ENCODE assay signal across 2 cellular contexts in the genomic region with DNA sequence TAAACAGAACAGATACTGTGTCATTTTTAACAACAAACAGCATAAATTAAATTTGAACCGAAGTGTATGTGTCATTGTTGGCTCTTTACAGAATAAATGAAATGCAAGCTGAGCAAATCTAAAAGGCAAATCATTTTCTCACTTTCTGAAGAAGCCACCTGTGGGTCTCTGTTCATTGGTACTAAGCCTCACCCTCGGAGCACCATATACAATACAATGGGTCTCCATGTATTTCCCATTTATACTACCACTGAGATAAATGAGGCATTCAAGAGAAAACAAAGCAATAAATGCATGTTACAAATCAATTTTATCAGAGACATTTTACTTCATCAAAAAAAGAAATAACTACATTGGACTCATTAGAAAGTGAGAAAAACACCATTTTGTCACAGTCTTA.
TF ChIP-seq lines count a peak whose summit lies in the region.

No MANE protein-coding gene starts in this region.

TF ChIP-seq in SK-N-SH, 30 proteins besides CTCF, POLR2A, EP300 and RAD21 (continued from another document):
- TF ChIP-seq, protein P1, sequence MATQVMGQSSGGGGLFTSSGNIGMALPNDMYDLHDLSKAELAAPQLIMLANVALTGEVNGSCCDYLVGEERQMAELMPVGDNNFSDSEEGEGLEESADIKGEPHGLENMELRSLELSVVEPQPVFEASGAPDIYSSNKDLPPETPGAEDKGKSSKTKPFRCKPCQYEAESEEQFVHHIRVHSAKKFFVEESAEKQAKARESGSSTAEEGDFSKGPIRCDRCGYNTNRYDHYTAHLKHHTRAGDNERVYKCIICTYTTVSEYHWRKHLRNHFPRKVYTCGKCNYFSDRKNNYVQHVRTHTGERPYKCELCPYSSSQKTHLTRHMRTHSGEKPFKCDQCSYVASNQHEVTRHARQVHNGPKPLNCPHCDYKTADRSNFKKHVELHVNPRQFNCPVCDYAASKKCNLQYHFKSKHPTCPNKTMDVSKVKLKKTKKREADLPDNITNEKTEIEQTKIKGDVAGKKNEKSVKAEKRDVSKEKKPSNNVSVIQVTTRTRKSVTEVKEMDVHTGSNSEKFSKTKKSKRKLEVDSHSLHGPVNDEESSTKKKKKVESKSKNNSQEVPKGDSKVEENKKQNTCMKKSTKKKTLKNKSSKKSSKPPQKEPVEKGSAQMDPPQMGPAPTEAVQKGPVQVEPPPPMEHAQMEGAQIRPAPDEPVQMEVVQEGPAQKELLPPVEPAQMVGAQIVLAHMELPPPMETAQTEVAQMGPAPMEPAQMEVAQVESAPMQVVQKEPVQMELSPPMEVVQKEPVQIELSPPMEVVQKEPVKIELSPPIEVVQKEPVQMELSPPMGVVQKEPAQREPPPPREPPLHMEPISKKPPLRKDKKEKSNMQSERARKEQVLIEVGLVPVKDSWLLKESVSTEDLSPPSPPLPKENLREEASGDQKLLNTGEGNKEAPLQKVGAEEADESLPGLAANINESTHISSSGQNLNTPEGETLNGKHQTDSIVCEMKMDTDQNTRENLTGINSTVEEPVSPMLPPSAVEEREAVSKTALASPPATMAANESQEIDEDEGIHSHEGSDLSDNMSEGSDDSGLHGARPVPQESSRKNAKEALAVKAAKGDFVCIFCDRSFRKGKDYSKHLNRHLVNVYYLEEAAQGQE (IDR thresholded peaks at IDR 0.05; ENCODE audit: low read depth, low read length), result no peak
- no peak for TF ChIP-seq NRF1 (IDR thresholded peaks at IDR 0.05; ENCODE audit: low read depth, low read length)
- no peak for TF ChIP-seq SMC3 (IDR thresholded peaks at IDR 0.05; ENCODE audit: low read depth, low read length)
- TF ChIP-seq, protein P2, sequence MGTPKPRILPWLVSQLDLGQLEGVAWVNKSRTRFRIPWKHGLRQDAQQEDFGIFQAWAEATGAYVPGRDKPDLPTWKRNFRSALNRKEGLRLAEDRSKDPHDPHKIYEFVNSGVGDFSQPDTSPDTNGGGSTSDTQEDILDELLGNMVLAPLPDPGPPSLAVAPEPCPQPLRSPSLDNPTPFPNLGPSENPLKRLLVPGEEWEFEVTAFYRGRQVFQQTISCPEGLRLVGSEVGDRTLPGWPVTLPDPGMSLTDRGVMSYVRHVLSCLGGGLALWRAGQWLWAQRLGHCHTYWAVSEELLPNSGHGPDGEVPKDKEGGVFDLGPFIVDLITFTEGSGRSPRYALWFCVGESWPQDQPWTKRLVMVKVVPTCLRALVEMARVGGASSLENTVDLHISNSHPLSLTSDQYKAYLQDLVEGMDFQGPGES (IDR thresholded peaks at IDR 0.05; ENCODE audit: low read depth, low read length), result no peak
- no peak for TF ChIP-seq EZH2phosphoT487 (IDR thresholded peaks at IDR 0.05; ENCODE audit: borderline replicate concordance, low read depth)
- TF ChIP-seq FOSL2 (IDR thresholded peaks at IDR 0.05; ENCODE audit: borderline replicate concordance, low read depth), result no peak
- TF ChIP-seq MEF2A (IDR thresholded peaks at IDR 0.05; ENCODE audit: borderline replicate concordance, low read depth), result no peak
- TF ChIP-seq NFIC (IDR thresholded peaks at IDR 0.05; ENCODE audit: borderline replicate concordance), result no peak
- no peak for TF ChIP-seq TEAD4 (IDR thresholded peaks at IDR 0.05; ENCODE audit: borderline replicate concordance, insufficient read depth)

TF ChIP-seq in SK-N-SH treated with all-trans-retinoic acid at 6 μM for 48 hours, 23 proteins besides CTCF, POLR2A, EP300 and RAD21:
- TF ChIP-seq, protein P3, sequence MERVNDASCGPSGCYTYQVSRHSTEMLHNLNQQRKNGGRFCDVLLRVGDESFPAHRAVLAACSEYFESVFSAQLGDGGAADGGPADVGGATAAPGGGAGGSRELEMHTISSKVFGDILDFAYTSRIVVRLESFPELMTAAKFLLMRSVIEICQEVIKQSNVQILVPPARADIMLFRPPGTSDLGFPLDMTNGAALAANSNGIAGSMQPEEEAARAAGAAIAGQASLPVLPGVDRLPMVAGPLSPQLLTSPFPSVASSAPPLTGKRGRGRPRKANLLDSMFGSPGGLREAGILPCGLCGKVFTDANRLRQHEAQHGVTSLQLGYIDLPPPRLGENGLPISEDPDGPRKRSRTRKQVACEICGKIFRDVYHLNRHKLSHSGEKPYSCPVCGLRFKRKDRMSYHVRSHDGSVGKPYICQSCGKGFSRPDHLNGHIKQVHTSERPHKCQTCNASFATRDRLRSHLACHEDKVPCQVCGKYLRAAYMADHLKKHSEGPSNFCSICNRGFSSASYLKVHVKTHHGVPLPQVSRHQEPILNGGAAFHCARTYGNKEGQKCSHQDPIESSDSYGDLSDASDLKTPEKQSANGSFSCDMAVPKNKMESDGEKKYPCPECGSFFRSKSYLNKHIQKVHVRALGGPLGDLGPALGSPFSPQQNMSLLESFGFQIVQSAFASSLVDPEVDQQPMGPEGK (CRISPR knock-in tag; IDR thresholded peaks at IDR 0.05; ENCODE audit: borderline replicate concordance), result no peak
- TF ChIP-seq ZC3H10 (CRISPR knock-in tag; IDR thresholded peaks at IDR 0.05) (no peak), RARB (CRISPR knock-in tag; IDR thresholded peaks at IDR 0.05) (no peak)
- TF ChIP-seq, protein P4, sequence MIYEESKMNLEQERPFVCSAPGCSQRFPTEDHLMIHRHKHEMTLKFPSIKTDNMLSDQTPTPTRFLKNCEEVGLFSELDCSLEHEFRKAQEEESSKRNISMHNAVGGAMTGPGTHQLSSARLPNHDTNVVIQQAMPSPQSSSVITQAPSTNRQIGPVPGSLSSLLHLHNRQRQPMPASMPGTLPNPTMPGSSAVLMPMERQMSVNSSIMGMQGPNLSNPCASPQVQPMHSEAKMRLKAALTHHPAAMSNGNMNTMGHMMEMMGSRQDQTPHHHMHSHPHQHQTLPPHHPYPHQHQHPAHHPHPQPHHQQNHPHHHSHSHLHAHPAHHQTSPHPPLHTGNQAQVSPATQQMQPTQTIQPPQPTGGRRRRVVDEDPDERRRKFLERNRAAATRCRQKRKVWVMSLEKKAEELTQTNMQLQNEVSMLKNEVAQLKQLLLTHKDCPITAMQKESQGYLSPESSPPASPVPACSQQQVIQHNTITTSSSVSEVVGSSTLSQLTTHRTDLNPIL (CRISPR knock-in tag; IDR thresholded peaks at IDR 0.05; ENCODE audit: low read depth), result no peak
